1 cellular context compared by ENCODE assay signal in the genomic region with DNA sequence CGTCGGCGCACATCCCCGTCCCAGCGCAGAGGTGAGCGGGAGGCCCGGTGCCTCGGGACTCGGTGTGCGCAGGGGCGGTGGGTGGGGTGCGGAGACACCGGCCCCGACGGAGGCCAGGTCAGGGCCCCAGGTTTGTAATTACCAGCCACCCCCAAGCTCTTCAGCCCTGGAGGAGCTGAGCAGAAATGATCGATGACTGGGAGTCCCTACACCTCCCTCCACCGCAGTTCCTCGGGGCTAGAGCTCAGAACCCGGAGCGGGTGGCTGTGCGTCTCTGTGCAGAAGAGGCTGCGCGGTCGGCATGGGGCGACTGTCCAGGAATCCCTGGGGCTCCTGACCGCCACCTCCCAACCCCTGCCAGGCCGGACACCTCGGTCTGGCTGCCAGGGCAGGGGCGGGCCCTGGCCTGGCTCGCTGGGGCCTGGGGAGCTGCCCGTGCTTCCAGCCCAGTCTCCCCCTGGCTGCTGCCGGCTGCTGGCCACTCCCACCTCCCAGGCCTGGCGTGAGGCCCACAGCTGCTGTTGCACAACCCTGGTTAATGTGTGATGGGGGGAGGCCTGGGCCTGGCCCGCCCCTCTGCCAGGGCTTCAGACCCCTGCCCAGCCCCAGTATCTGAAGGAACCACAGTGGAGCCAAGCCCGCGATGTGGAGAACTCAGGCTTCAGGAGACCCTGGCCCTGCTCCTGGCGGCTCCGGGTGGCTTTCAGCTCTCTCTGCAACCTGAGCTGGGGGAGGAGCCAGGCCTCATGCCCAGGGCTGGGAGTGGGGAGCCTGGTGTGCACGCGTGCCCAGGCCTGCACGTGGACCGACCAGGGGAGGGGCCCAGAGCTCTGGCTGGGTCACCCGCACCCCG.
TF ChIP-seq lines count a peak whose summit lies in the region.

No MANE protein-coding gene starts in this region.

TF ChIP-seq in K562, 482 proteins besides CTCF, POLR2A, EP300 and RAD21 (continued from another document and continues in another):
- TF ChIP-seq ZNF609 (CRISPR knock-in tag; IDR thresholded peaks at IDR 0.05; ENCODE audit: borderline replicate concordance) (no peak), CREB3L1 (IDR thresholded peaks at IDR 0.05; ENCODE audit: borderline replicate concordance, low read depth) (0 out of 2 replicates have a peak, but pooled peaks have one; percentile 17), SMARCE1 (IDR thresholded peaks at IDR 0.05) (no peak), ZNF512 (tag; IDR thresholded peaks at IDR 0.05) (no peak), RBFOX2 (IDR thresholded peaks at IDR 0.05; ENCODE audit: low read depth, low read length) (peak; percentile 60), ZNF592 (IDR thresholded peaks at IDR 0.05) (0 out of 2 replicates have a peak, but pooled peaks have one; percentile 28), EHMT2 (IDR thresholded peaks at IDR 0.05) (no peak), ATF1 (CRISPR knock-in tag; IDR thresholded peaks at IDR 0.05) (no peak), ATF1 (tag; IDR thresholded peaks at IDR 0.05) (peak; percentile 38; the same call in 1 of the 2 replicates), HNRNPLL (IDR thresholded peaks at IDR 0.05; ENCODE audit: low read depth, low read length, poor library complexity, severe bottlenecking) (peak; percentile 9), GTF2A2 (tag; IDR thresholded peaks at IDR 0.05) (no peak), POLR2AphosphoS5 (IDR thresholded peaks at IDR 0.05; ENCODE audit: control insufficient read depth, insufficient read depth, low read depth, low read length) (peak; percentile 23; the same call in 1 of the 2 replicates), SMARCA4 (IDR thresholded peaks at IDR 0.05) (no peak), KDM2B (CRISPR knock-in tag; IDR thresholded peaks at IDR 0.05) (0 out of 2 replicates have a peak, but pooled peaks have one; percentile 43), STAG1 (CRISPR knock-in tag; IDR thresholded peaks at IDR 0.05; ENCODE audit: borderline replicate concordance) (no peak), SMARCA5 (IDR thresholded peaks at IDR 0.05) (no peak), HNRNPL (IDR thresholded peaks at IDR 0.05; ENCODE audit: low read depth, low read length) (0 out of 2 replicates have a peak, but pooled peaks have one; percentile 8), HNRNPUL1 (IDR thresholded peaks at IDR 0.05; ENCODE audit: low read length) (no peak)
- TF ChIP-seq, protein P1, sequence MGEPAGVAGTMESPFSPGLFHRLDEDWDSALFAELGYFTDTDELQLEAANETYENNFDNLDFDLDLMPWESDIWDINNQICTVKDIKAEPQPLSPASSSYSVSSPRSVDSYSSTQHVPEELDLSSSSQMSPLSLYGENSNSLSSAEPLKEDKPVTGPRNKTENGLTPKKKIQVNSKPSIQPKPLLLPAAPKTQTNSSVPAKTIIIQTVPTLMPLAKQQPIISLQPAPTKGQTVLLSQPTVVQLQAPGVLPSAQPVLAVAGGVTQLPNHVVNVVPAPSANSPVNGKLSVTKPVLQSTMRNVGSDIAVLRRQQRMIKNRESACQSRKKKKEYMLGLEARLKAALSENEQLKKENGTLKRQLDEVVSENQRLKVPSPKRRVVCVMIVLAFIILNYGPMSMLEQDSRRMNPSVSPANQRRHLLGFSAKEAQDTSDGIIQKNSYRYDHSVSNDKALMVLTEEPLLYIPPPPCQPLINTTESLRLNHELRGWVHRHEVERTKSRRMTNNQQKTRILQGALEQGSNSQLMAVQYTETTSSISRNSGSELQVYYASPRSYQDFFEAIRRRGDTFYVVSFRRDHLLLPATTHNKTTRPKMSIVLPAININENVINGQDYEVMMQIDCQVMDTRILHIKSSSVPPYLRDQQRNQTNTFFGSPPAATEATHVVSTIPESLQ (CRISPR knock-in tag; IDR thresholded peaks at IDR 0.05), result peak; percentile 60; the same call in 1 of the 2 replicates
- TF ChIP-seq, protein P2, sequence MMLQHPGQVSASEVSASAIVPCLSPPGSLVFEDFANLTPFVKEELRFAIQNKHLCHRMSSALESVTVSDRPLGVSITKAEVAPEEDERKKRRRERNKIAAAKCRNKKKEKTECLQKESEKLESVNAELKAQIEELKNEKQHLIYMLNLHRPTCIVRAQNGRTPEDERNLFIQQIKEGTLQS (IDR thresholded peaks at IDR 0.05), result peak; percentile 77
- TF ChIP-seq, protein P2 (CRISPR knock-in tag; conservative IDR thresholded peaks at IDR 0.05), result no peak
- TF ChIP-seq, protein P3, sequence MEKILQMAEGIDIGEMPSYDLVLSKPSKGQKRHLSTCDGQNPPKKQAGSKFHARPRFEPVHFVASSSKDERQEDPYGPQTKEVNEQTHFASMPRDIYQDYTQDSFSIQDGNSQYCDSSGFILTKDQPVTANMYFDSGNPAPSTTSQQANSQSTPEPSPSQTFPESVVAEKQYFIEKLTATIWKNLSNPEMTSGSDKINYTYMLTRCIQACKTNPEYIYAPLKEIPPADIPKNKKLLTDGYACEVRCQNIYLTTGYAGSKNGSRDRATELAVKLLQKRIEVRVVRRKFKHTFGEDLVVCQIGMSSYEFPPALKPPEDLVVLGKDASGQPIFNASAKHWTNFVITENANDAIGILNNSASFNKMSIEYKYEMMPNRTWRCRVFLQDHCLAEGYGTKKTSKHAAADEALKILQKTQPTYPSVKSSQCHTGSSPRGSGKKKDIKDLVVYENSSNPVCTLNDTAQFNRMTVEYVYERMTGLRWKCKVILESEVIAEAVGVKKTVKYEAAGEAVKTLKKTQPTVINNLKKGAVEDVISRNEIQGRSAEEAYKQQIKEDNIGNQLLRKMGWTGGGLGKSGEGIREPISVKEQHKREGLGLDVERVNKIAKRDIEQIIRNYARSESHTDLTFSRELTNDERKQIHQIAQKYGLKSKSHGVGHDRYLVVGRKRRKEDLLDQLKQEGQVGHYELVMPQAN (IDR thresholded peaks at IDR 0.05; ENCODE audit: borderline replicate concordance), result peak; percentile 59
- TF ChIP-seq, protein P4, sequence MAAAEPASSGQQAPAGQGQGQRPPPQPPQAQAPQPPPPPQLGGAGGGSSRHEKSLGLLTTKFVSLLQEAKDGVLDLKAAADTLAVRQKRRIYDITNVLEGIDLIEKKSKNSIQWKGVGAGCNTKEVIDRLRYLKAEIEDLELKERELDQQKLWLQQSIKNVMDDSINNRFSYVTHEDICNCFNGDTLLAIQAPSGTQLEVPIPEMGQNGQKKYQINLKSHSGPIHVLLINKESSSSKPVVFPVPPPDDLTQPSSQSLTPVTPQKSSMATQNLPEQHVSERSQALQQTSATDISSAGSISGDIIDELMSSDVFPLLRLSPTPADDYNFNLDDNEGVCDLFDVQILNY (CRISPR knock-in tag; IDR thresholded peaks at IDR 0.05), result no peak
- TF ChIP-seq, protein P5, sequence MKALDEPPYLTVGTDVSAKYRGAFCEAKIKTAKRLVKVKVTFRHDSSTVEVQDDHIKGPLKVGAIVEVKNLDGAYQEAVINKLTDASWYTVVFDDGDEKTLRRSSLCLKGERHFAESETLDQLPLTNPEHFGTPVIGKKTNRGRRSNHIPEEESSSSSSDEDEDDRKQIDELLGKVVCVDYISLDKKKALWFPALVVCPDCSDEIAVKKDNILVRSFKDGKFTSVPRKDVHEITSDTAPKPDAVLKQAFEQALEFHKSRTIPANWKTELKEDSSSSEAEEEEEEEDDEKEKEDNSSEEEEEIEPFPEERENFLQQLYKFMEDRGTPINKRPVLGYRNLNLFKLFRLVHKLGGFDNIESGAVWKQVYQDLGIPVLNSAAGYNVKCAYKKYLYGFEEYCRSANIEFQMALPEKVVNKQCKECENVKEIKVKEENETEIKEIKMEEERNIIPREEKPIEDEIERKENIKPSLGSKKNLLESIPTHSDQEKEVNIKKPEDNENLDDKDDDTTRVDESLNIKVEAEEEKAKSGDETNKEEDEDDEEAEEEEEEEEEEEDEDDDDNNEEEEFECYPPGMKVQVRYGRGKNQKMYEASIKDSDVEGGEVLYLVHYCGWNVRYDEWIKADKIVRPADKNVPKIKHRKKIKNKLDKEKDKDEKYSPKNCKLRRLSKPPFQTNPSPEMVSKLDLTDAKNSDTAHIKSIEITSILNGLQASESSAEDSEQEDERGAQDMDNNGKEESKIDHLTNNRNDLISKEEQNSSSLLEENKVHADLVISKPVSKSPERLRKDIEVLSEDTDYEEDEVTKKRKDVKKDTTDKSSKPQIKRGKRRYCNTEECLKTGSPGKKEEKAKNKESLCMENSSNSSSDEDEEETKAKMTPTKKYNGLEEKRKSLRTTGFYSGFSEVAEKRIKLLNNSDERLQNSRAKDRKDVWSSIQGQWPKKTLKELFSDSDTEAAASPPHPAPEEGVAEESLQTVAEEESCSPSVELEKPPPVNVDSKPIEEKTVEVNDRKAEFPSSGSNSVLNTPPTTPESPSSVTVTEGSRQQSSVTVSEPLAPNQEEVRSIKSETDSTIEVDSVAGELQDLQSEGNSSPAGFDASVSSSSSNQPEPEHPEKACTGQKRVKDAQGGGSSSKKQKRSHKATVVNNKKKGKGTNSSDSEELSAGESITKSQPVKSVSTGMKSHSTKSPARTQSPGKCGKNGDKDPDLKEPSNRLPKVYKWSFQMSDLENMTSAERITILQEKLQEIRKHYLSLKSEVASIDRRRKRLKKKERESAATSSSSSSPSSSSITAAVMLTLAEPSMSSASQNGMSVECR (CRISPR knock-in tag; IDR thresholded peaks at IDR 0.05), result peak; percentile 77
